In genomic region chr19:32138416-32138815, GRCh38 we compare ENCODE assay signal across 1 cellular context.
TF ChIP-seq lines count a peak whose summit lies in the region.

No MANE protein-coding gene starts in this region.

TF ChIP-seq in K562, 482 proteins besides CTCF, POLR2A, EP300 and RAD21 (continued from another document):
- TF ChIP-seq PATZ1 (CRISPR knock-in tag; IDR thresholded peaks at IDR 0.05; ENCODE audit: borderline replicate concordance) (no peak), PREB (CRISPR knock-in tag; IDR thresholded peaks at IDR 0.05) (no peak), ZKSCAN8 (CRISPR knock-in tag; IDR thresholded peaks at IDR 0.05) (no peak), ZC3H4 (CRISPR knock-in tag; IDR thresholded peaks at IDR 0.05; ENCODE audit: borderline replicate concordance) (no peak)
TF ChIP-seq in K562: peak in this region for 0.
